ENCODE assay signal across 8 cellular contexts in genomic region chr7:23105644-23106490, GRCh38. TPM values are rescaled to one million over a fixed set of nuclear protein-coding genes. Genes with fewer than 3 reads are reported as not detected.
DNase-seq lines count a peak whose midpoint lies in the region; TF ChIP-seq lines count a peak whose summit lies in the region.

KLHL7 (plus strand) TSS chr7:23105785; CDS start chr7:23106027, 242 bp downstream.

- H2AFZ ChIP-seq in MM.1S (ENCODE audit: low read length) (peak within 1 kb of the TSS; percentile 99), neural cell (ENCODE audit: low read depth, low read length) (peak within 1 kb of the TSS; percentile 90)

- peak; percentile 58 for TF ChIP-seq EP300 in neural cell (conservative IDR thresholded peaks at IDR 0.05; ENCODE audit: poor library complexity, severe bottlenecking)

- peak; percentile 96 for DNase-seq in G401 (ENCODE audit: low spot score)
- peak; percentile 93 to 98 for DNase-seq in HAP-1 (ENCODE audit: low spot score in 2 of 2)
- DNase-seq in MM.1S: peak; percentile 97
- DNase-seq in SIG-M5 (lab: John Stamatoyannopoulos, UW): peak; percentile 5
- peak; percentile 94 for DNase-seq in activated gamma-delta T cell treated with Interleukin-2 at 50 U/mL for 16 hours
- DNase-seq in fibroblast of villous mesenchyme (ENCODE audit: low read depth): peak; percentile 92

- H4K20me1 ChIP-seq in MM.1S (ENCODE audit: insufficient read depth, low read length): no peaks in the 10 kb centered on the region
- peaks cover 19% of the 10 kb centered on the region for H4K20me1 ChIP-seq in neural cell (ENCODE audit: insufficient read depth)

- H3K27ac ChIP-seq in MM.1S (ENCODE audit: low read length) (peak within 1 kb of the TSS; percentile 91), neural cell (ENCODE audit: low read length) (peak within 1 kb of the TSS; percentile 95), stomach smooth muscle (ENCODE audit: low read length) (peak within 1 kb of the TSS; percentile 80)

- peak; percentile 15 for TF ChIP-seq RAD21 in neural cell (conservative IDR thresholded peaks at IDR 0.05)

- peak; percentile 16 for TF ChIP-seq CTCF in MM.1S (IDR thresholded peaks at IDR 0.05; ENCODE audit: low read length)
- peak; percentile 27 for TF ChIP-seq CTCF in fibroblast of villous mesenchyme (IDR thresholded peaks at IDR 0.05; ENCODE audit: insufficient read depth, low read depth, low read length)
- TF ChIP-seq CTCF in neural cell (IDR thresholded peaks at IDR 0.05; ENCODE audit: poor library complexity, severe bottlenecking): no peak

- H3K4me1 ChIP-seq in HAP-1 (peaks cover 11% of the 10 kb centered on the region), MM.1S (ENCODE audit: low read length) (peaks cover 11% of the 10 kb centered on the region; the same call in 1 of the 2 replicates), stomach smooth muscle (ENCODE audit: control insufficient read depth, insufficient read depth, low read length) (peaks cover 17% of the 10 kb centered on the region)

- H3K36me3 ChIP-seq in HAP-1 (replicated peaks) (peaks cover 6% of the 10 kb centered on the region; the same call in 1 of the 2 replicates), MM.1S (replicated peaks; ENCODE audit: insufficient read depth, low read length) (no peaks in the 10 kb centered on the region), neural cell (ENCODE audit: insufficient read depth, low read length) (no peaks in the 10 kb centered on the region), stomach smooth muscle (ENCODE audit: control insufficient read depth in 2 of 2, insufficient read depth in 2 of 2, low read length in 2 of 2) (no peaks in the 10 kb centered on the region)

- in situ Hi-C loops in G401 (cut with HindIII; ENCODE audit: low sequenced_read_pairs) (no loop called here), HAP-1 (cut with MboI; ENCODE audit: low sequenced_read_pairs) (no loop called here)

- H3K27me3 ChIP-seq in HAP-1 (ENCODE audit: low read depth): no peaks in the 10 kb centered on the region
- no peaks in the 10 kb centered on the region for H3K27me3 ChIP-seq in MM.1S (replicated peaks; ENCODE audit: insufficient read depth, low read length)
- H3K27me3 ChIP-seq in neural cell (ENCODE audit: insufficient read depth, low read depth, low read length): no peaks in the 10 kb centered on the region
- no peaks in the 10 kb centered on the region for H3K27me3 ChIP-seq in stomach smooth muscle (ENCODE audit: control insufficient read depth in 1 of 2, insufficient read depth in 2 of 2, low read length in 2 of 2)

- H3F3A ChIP-seq in MM.1S (ENCODE audit: insufficient read depth, low read length) (peaks cover 11% of the 10 kb centered on the region), neural cell (ENCODE audit: insufficient read depth, low read length, poor library complexity, severe bottlenecking) (no peaks in the 10 kb centered on the region)

- H3K4me3 ChIP-seq in HAP-1 (peak within 1 kb of the TSS; percentile 89), MM.1S (ENCODE audit: low read length) (peak within 1 kb of the TSS; percentile 98), fibroblast of villous mesenchyme (ENCODE audit: low read depth, low read length) (peak within 1 kb of the TSS; percentile 97), neural cell (ENCODE audit: low read length) (peak within 1 kb of the TSS; percentile 79), stomach smooth muscle (ENCODE audit: low read length in 2 of 2) (peak within 1 kb of the TSS; percentile 94)

- H3K9ac ChIP-seq in MM.1S (ENCODE audit: low read length): peak within 1 kb of the TSS; percentile 88
- peak within 1 kb of the TSS; percentile 97 for H3K9ac ChIP-seq in neural cell (ENCODE audit: low read length)
- peak within 1 kb of the TSS; percentile 71 to 93 for H3K9ac ChIP-seq in stomach smooth muscle (ENCODE audit: low read length in 2 of 2)

- H3K79me2 ChIP-seq in MM.1S (ENCODE audit: low read length) (peaks cover 37% of the 10 kb centered on the region), neural cell (replicated peaks; ENCODE audit: insufficient read depth, low read length) (peaks cover 46% of the 10 kb centered on the region)

- H3K4me2 ChIP-seq in MM.1S (ENCODE audit: low read depth, low read length) (peak within 1 kb of the TSS; percentile 90), neural cell (ENCODE audit: low read length) (peak within 1 kb of the TSS; percentile 99)

- H3K9me3 ChIP-seq in HAP-1: no peaks in the 10 kb centered on the region
- no peaks in the 10 kb centered on the region for H3K9me3 ChIP-seq in MM.1S (replicated peaks; ENCODE audit: insufficient read depth, low read length)
- peaks cover 3% of the 10 kb centered on the region for H3K9me3 ChIP-seq in neural cell (ENCODE audit: low read length)
- H3K9me3 ChIP-seq in stomach smooth muscle (ENCODE audit: control insufficient read depth in 2 of 2, low read length in 2 of 2): no peaks in the 10 kb centered on the region

- H3K9me2 ChIP-seq in MM.1S (replicated peaks; ENCODE audit: insufficient read depth, low read length): no peaks in the 10 kb centered on the region
- H3K9me2 ChIP-seq in neural cell (ENCODE audit: insufficient read depth, low read length): no peaks in the 10 kb centered on the region

TF ChIP-seq in neural cell, 6 proteins besides CTCF, POLR2A, EP300 and RAD21:
- peak; percentile 77 for TF ChIP-seq REST (IDR thresholded peaks at IDR 0.05; ENCODE audit: borderline replicate concordance)
- TF ChIP-seq TAF1 (IDR thresholded peaks at IDR 0.05; ENCODE audit: low read depth): peak; percentile 86
- peak; percentile 98 for TF ChIP-seq POLR2AphosphoS5 (IDR thresholded peaks at IDR 0.05)
- no peak for TF ChIP-seq EZH2 (IDR thresholded peaks at IDR 0.05; ENCODE audit: borderline replicate concordance, insufficient read depth, low read length, poor library complexity, severe bottlenecking)
- TF ChIP-seq SMC3 (conservative IDR thresholded peaks at IDR 0.05; ENCODE audit: poor library complexity): no peak
- TF ChIP-seq MXI1 (conservative IDR thresholded peaks at IDR 0.05; ENCODE audit: poor library complexity, severe bottlenecking): peak; percentile 95

RNA-seq across cellular contexts. Expression of gene KLHL7, which starts in this region (rescaled TPM):
- 33.1 and 36.0 TPM in 2 replicates for total RNA-seq in G401 (2014; rRNA removed; shearing (Covaris generic))
- total RNA-seq in fibroblast of villous mesenchyme: 27.6 and 34.1 TPM in 2 replicates
- polyA plus RNA-seq in neural cell: 198 and 206 TPM in 2 replicates
- polyA minus RNA-seq in neural cell: 203 and 260 TPM in 2 replicates

Comparison
In these comparisons a context has a peak if more than half of its experiments do, and no peak if none do; other contexts are left out.
1. Peak in every context shown above with its lines: DNase-seq, H3K4me3 ChIP-seq and H3K27ac ChIP-seq.
2. DNase-seq: peak in every context shown above with its lines; median percentile 97 in MM.1S; 96 in G401; 96 in HAP-1; 94 in activated gamma-delta T cell treated with Interleukin-2 at 50 U/mL for 16 hours; 92 in fibroblast of villous mesenchyme; 5 in SIG-M5.